Comparison of ENCODE assay signal across 8 cellular contexts in genomic region chr2:177552414-177553175, GRCh38.
DNase-seq lines count a peak whose midpoint lies in the region; ATAC-seq and TF ChIP-seq lines count a peak whose summit lies in the region.

No MANE protein-coding gene starts in this region.

- TF ChIP-seq RAD21 in Ishikawa (IDR thresholded peaks at IDR 0.05; ENCODE audit: low read depth), result no peak

- no peaks in the 10 kb centered on the region for H3K36me3 Mint-ChIP-seq in activated T-cell treated with anti-CD3 and anti-CD28 coated beads, Interleukin-2, amount 50 U/mL, for 4 hours (ENCODE audit: insufficient read depth)

- no peaks in the 10 kb centered on the region for H3K36me3 ChIP-seq in mucosa of stomach (ENCODE audit: control insufficient read depth, insufficient read depth, low read length)

- ATAC-seq in GM21717 (IDR thresholded peaks at IDR 0.05; ENCODE audit: unreplicated experiment) (peak; percentile 95), esophagus mucosa (peak; percentile 97)
- ATAC-seq in activated T-cell treated with anti-CD3 and anti-CD28 coated beads, Interleukin-2, amount 50 U/mL, for 4 hours, result peak; percentile 97

- no peaks in the 10 kb centered on the region for H3K9me3 Mint-ChIP-seq in activated T-cell treated with anti-CD3 and anti-CD28 coated beads, Interleukin-2, amount 50 U/mL, for 4 hours

- peak overlapping the region; percentile 93 for H3K4me3 Mint-ChIP-seq in activated T-cell treated with anti-CD3 and anti-CD28 coated beads, Interleukin-2, amount 50 U/mL, for 4 hours

- no peaks in the 10 kb centered on the region for H3K4me1 ChIP-seq in mucosa of stomach (ENCODE audit: control insufficient read depth, insufficient read depth, low read length)

- peak overlapping the region; percentile 83 for H3K9ac ChIP-seq in mucosa of stomach (ENCODE audit: low read length)

- no peaks in the 10 kb centered on the region for H3K27me3 ChIP-seq in mucosa of stomach (ENCODE audit: control insufficient read depth, insufficient read depth, low read length)

- no peaks in the 10 kb centered on the region for H3K27me3 Mint-ChIP-seq in activated T-cell treated with anti-CD3 and anti-CD28 coated beads, Interleukin-2, amount 50 U/mL, for 4 hours (ENCODE audit: low read depth)

- DNase-seq in DMS153 treated with DMSO at 0.1 percent for 48 hours (lab: John Stamatoyannopoulos, UW; ENCODE audit: unreplicated experiment) (peak; percentile 81), OCI-M2 (lab: John Stamatoyannopoulos, UW; ENCODE audit: unreplicated experiment) (peak; percentile 56)
- DNase-seq in activated T-cell treated with anti-CD3 and anti-CD28 coated beads, Interleukin-2, amount 50 U/mL, for 4 hours, result peak; percentile 81
- peak; percentile 72 to 74 for DNase-seq in stimulated activated CD8-positive, alpha-beta memory T cell treated with anti-CD3 and anti-CD28 coated beads, Interleukin-4, amount 100 ng/mL, for 4 hours (ENCODE audit: low read depth in 2 of 2, low spot score in 1 of 2)

- no peak; the same call in 1 of the 2 replicates for TF ChIP-seq EP300 in Ishikawa (IDR thresholded peaks at IDR 0.05; ENCODE audit: borderline replicate concordance)

- no peaks in the 10 kb centered on the region for H3K9me3 ChIP-seq in mucosa of stomach (ENCODE audit: control insufficient read depth, low read length)

- H3K4me1 Mint-ChIP-seq in activated T-cell treated with anti-CD3 and anti-CD28 coated beads, Interleukin-2, amount 50 U/mL, for 4 hours (ENCODE audit: low read depth), result peaks cover 9% of the 10 kb centered on the region

- H3K4me3 ChIP-seq in mucosa of stomach (ENCODE audit: low read length), result peak overlapping the region; percentile 76

TF ChIP-seq in Ishikawa, 13 proteins besides CTCF, POLR2A, EP300 and RAD21:
- TF ChIP-seq YY1 (IDR thresholded peaks at IDR 0.05; ENCODE audit: low read depth) (peak; percentile 83), ZBTB7A (IDR thresholded peaks at IDR 0.05; ENCODE audit: low read depth) (no peak), TAF1 (IDR thresholded peaks at IDR 0.05; ENCODE audit: low read depth) (0 out of 2 replicates have a peak, but pooled peaks have one; percentile 8), TEAD4 (IDR thresholded peaks at IDR 0.05) (no peak; the same call in 1 of the 2 replicates), MAX (IDR thresholded peaks at IDR 0.05) (peak; percentile 69), CREB1 (IDR thresholded peaks at IDR 0.05; ENCODE audit: low read depth) (no peak; the same call in 1 of the 2 replicates), NFIC (IDR thresholded peaks at IDR 0.05) (no peak), TCF12 (IDR thresholded peaks at IDR 0.05; ENCODE audit: low read depth) (peak; percentile 74; the same call in 1 of the 2 replicates), EGR1 (IDR thresholded peaks at IDR 0.05) (no peak), FOXM1 (IDR thresholded peaks at IDR 0.05; ENCODE audit: borderline replicate concordance, low read depth) (no peak), CEBPB (IDR thresholded peaks at IDR 0.05) (no peak)
- TF ChIP-seq, protein P1, sequence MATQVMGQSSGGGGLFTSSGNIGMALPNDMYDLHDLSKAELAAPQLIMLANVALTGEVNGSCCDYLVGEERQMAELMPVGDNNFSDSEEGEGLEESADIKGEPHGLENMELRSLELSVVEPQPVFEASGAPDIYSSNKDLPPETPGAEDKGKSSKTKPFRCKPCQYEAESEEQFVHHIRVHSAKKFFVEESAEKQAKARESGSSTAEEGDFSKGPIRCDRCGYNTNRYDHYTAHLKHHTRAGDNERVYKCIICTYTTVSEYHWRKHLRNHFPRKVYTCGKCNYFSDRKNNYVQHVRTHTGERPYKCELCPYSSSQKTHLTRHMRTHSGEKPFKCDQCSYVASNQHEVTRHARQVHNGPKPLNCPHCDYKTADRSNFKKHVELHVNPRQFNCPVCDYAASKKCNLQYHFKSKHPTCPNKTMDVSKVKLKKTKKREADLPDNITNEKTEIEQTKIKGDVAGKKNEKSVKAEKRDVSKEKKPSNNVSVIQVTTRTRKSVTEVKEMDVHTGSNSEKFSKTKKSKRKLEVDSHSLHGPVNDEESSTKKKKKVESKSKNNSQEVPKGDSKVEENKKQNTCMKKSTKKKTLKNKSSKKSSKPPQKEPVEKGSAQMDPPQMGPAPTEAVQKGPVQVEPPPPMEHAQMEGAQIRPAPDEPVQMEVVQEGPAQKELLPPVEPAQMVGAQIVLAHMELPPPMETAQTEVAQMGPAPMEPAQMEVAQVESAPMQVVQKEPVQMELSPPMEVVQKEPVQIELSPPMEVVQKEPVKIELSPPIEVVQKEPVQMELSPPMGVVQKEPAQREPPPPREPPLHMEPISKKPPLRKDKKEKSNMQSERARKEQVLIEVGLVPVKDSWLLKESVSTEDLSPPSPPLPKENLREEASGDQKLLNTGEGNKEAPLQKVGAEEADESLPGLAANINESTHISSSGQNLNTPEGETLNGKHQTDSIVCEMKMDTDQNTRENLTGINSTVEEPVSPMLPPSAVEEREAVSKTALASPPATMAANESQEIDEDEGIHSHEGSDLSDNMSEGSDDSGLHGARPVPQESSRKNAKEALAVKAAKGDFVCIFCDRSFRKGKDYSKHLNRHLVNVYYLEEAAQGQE (IDR thresholded peaks at IDR 0.05; ENCODE audit: low read depth), result no peak
- TF ChIP-seq, protein P2, sequence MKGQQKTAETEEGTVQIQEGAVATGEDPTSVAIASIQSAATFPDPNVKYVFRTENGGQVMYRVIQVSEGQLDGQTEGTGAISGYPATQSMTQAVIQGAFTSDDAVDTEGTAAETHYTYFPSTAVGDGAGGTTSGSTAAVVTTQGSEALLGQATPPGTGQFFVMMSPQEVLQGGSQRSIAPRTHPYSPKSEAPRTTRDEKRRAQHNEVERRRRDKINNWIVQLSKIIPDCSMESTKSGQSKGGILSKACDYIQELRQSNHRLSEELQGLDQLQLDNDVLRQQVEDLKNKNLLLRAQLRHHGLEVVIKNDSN (IDR thresholded peaks at IDR 0.05), result peak; percentile 59

Comparison
In these comparisons a context has a peak if more than half of its experiments do, and no peak if none do; other contexts are left out.
1. Peak in every context shown above with its lines: DNase-seq, ATAC-seq and H3K4me3 ChIP-seq.